7 cellular contexts compared by ENCODE assay signal in the genomic region with DNA sequence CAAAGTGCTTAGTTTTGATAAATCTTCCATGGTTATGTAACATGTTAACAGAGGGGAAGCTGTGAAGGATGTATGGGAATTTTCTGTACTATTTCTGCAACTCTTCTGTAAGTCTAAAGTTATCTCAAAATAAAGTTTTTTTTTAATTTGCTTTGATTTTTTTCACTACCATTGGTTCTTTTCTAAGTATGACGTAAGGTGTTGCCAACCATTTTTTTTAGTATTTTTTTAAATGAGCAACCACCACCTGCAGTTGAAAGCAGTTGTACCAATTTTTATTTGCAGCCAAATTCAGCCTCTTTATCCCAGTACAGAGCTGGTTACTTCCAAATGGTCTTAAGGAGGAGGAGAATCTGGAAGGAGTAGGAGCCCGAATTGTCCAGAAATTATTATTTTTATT.
"Had no signal": no experiment of that assay in that cellular context is flagged by ENCODE, and none has a peak within 500 bp of the region (broad histone marks: within the 10 kb centered on the region; RNA-seq: fewer than 3 reads in every experiment).

No MANE protein-coding gene starts in this region.

- FAIRE-seq: G401.6, GM12891, GM12892, GM18507, GM19239 had no signal

- DNase-seq: GDM1, GF-D8 had no signal
